Comparison of ENCODE assay signal across 20 cellular contexts in genomic region chr6:25354078-25354940, GRCh38.
DNase-seq lines count a peak whose midpoint lies in the region; ATAC-seq, FAIRE-seq and TF ChIP-seq lines count a peak whose summit lies in the region.
"Had no signal": no experiment of that assay in that cellular context is flagged by ENCODE, and none has a peak within 500 bp of the region (broad histone marks: within the 10 kb centered on the region; RNA-seq: fewer than 3 reads in every experiment).

No MANE protein-coding gene starts in this region.

- 60% methylated on average over 5 of the region's 5 CpGs for WGBS in right cardiac atrium

- H3K4me3 ChIP-seq in astrocyte (ENCODE audit: insufficient read depth, low read depth, low read length) (no peak overlapping the region), right cardiac atrium (ENCODE audit: low read length) (no peak overlapping the region)
- H3K4me3 ChIP-seq: pancreas had no signal

- peak; percentile 30 to 34 for ATAC-seq in right cardiac atrium
- no peak for ATAC-seq in GM18517 (IDR thresholded peaks at IDR 0.05; ENCODE audit: unreplicated experiment)
- ATAC-seq in CD4-positive, alpha-beta T cell (ENCODE audit: poor library complexity), result no peak
- ATAC-seq: activated naive CD8-positive, alpha-beta T cell treated with anti-CD3 and anti-CD28 coated beads, Interleukin-2, amount 50 U/mL, for 24 hours; activated T-helper 17 cell treated with anti-CD3 and anti-CD28 coated beads, Interleukin-2, amount 50 U/mL, for 72 hours; stimulated activated effector memory CD8-positive, alpha-beta T cell treated with anti-CD3 and anti-CD28 coated beads, Interleukin-12 subunit alpha, Interleukin-12 subunit beta, amount 100 ng/mL, for 72 hours had no signal

- H3K27me3 ChIP-seq in astrocyte (ENCODE audit: insufficient read depth, low read length) (no peaks in the 10 kb centered on the region), right cardiac atrium (ENCODE audit: control insufficient read depth, insufficient read depth) (no peaks in the 10 kb centered on the region)
- no peaks in the 10 kb centered on the region for H3K27me3 ChIP-seq in CD4-positive, alpha-beta T cell (ENCODE audit: control insufficient read depth, insufficient read depth, low read length)
- H3K27me3 ChIP-seq: pancreas had no signal

- no peaks in the 10 kb centered on the region for H3K36me3 ChIP-seq in astrocyte (ENCODE audit: insufficient read depth, low read length)
- H3K36me3 ChIP-seq: pancreas had no signal

- H3K9me3 Mint-ChIP-seq in astrocyte (ENCODE audit: unreplicated experiment), result no peaks in the 10 kb centered on the region
- H3K9me3 Mint-ChIP-seq in CD4-positive, alpha-beta T cell, result no peaks in the 10 kb centered on the region
- H3K9me3 Mint-ChIP-seq: activated naive CD8-positive, alpha-beta T cell treated with anti-CD3 and anti-CD28 coated beads, Interleukin-2, amount 50 U/mL, for 24 hours; activated T-helper 17 cell treated with anti-CD3 and anti-CD28 coated beads, Interleukin-2, amount 50 U/mL, for 72 hours; CD14-positive monocyte; stimulated activated effector memory CD8-positive, alpha-beta T cell treated with anti-CD3 and anti-CD28 coated beads, Interleukin-12 subunit alpha, Interleukin-12 subunit beta, amount 100 ng/mL, for 72 hours had no signal

- H3K9ac ChIP-seq in astrocyte (ENCODE audit: low read length), result no peak overlapping the region

- intact Hi-C loops in right cardiac atrium (cut with DNase I), result no loop called here
- intact Hi-C loops in CD4-positive, alpha-beta T cell (cut with DNase I, micrococcal nuclease), result no loop called here

- H3K4me2 ChIP-seq in astrocyte (ENCODE audit: low read length), result no peak overlapping the region

- no peaks in the 10 kb centered on the region for H3K36me3 Mint-ChIP-seq in astrocyte (ENCODE audit: low read depth, unreplicated experiment)
- H3K36me3 Mint-ChIP-seq in CD4-positive, alpha-beta T cell (ENCODE audit: low read depth), result no peaks in the 10 kb centered on the region
- H3K36me3 Mint-ChIP-seq: stimulated activated effector memory CD8-positive, alpha-beta T cell treated with anti-CD3 and anti-CD28 coated beads, Interleukin-12 subunit alpha, Interleukin-12 subunit beta, amount 100 ng/mL, for 72 hours had no signal

- no peaks in the 10 kb centered on the region for H4K20me1 ChIP-seq in astrocyte (ENCODE audit: insufficient read depth, low read length)

- H3K9me3 ChIP-seq in astrocyte (ENCODE audit: insufficient read depth, low read depth, low read length), result no peaks in the 10 kb centered on the region
- H3K9me3 ChIP-seq in right cardiac atrium (ENCODE audit: control insufficient read depth, low read length), result no peaks in the 10 kb centered on the region
- no peaks in the 10 kb centered on the region for H3K9me3 ChIP-seq in CD4-positive, alpha-beta T cell (ENCODE audit: control insufficient read depth, low read length)
- H3K9me3 ChIP-seq: pancreas had no signal

- H3K27ac ChIP-seq in astrocyte (ENCODE audit: low read depth, low read length) (no peak overlapping the region), right cardiac atrium (ENCODE audit: low read length) (peak overlapping the region; percentile 52), caudate nucleus (ENCODE audit: low read depth, low read length) (no peak overlapping the region)
- no peak overlapping the region for H3K27ac ChIP-seq in CD4-positive, alpha-beta T cell (ENCODE audit: low read depth, low read length)
- H3K27ac ChIP-seq: epithelial cell of prostate, pancreas had no signal

- H3K27me3 Mint-ChIP-seq in astrocyte (ENCODE audit: low read depth, unreplicated experiment), result no peaks in the 10 kb centered on the region
- H3K27me3 Mint-ChIP-seq in CD4-positive, alpha-beta T cell, result no peaks in the 10 kb centered on the region
- H3K27me3 Mint-ChIP-seq: activated naive CD8-positive, alpha-beta T cell treated with anti-CD3 and anti-CD28 coated beads, Interleukin-2, amount 50 U/mL, for 24 hours; activated T-helper 17 cell treated with anti-CD3 and anti-CD28 coated beads, Interleukin-2, amount 50 U/mL, for 72 hours had no signal

- DNase-seq in H4 (ENCODE audit: low spot score) (peak; percentile 28), astrocyte (ENCODE audit: low read depth) (peak; percentile 84), right cardiac atrium (no peak), stromal cell of bone marrow (ENCODE audit: low read depth) (peak; percentile 45), caudate nucleus (lab: John Stamatoyannopoulos, UW) (no peak)
- no peak for DNase-seq in CD4-positive, alpha-beta T cell
- DNase-seq: activated CD4-positive, CD25-positive, alpha-beta regulatory T cell; activated naive CD8-positive, alpha-beta T cell treated with anti-CD3 and anti-CD28 coated beads, Interleukin-2, amount 50 U/mL, for 24 hours; DMS53; NCI-H1694 treated with DMSO at 0.1 percent for 48 hours; NCI-H446; pancreas; SHP77 treated with DMSO at 0.1 percent for 48 hours; trophoblast cell had no signal

- H3K79me2 ChIP-seq in astrocyte (ENCODE audit: insufficient read depth, low read length), result no peaks in the 10 kb centered on the region

- peaks cover 15% of the 10 kb centered on the region for H3K4me1 Mint-ChIP-seq in astrocyte (ENCODE audit: low read depth, unreplicated experiment)
- H3K4me1 Mint-ChIP-seq in CD4-positive, alpha-beta T cell (ENCODE audit: low read depth), result peaks cover 15% of the 10 kb centered on the region
- H3K4me1 Mint-ChIP-seq: stimulated activated effector memory CD8-positive, alpha-beta T cell treated with anti-CD3 and anti-CD28 coated beads, Interleukin-12 subunit alpha, Interleukin-12 subunit beta, amount 100 ng/mL, for 72 hours had no signal

- H3K4me3 Mint-ChIP-seq in astrocyte (ENCODE audit: unreplicated experiment), result no peak overlapping the region
- H3K4me3 Mint-ChIP-seq in CD4-positive, alpha-beta T cell, result no peak overlapping the region
- H3K4me3 Mint-ChIP-seq: activated naive CD8-positive, alpha-beta T cell treated with anti-CD3 and anti-CD28 coated beads, Interleukin-2, amount 50 U/mL, for 24 hours; activated T-helper 17 cell treated with anti-CD3 and anti-CD28 coated beads, Interleukin-2, amount 50 U/mL, for 72 hours; CD14-positive monocyte; stimulated activated effector memory CD8-positive, alpha-beta T cell treated with anti-CD3 and anti-CD28 coated beads, Interleukin-12 subunit alpha, Interleukin-12 subunit beta, amount 100 ng/mL, for 72 hours had no signal

- FAIRE-seq in astrocyte (lab: Jason Lieb, UNC), result peak; percentile 34
- FAIRE-seq: colon, pancreas had no signal

- no peak for TF ChIP-seq CTCF in astrocyte (IDR thresholded peaks at IDR 0.05; ENCODE audit: insufficient read depth, low read depth, low read length)
- TF ChIP-seq CTCF in CD4-positive, alpha-beta T cell (IDR thresholded peaks at IDR 0.05), result no peak

- CTCF ChIA-PET in CD4-positive, alpha-beta T cell (lab: Charles Lee), result interaction anchor here (1.0 kb wide), 1 partner anchor 21 kb away, joined by 4 read pairs; no protein-coding TSS in a partner anchor

- H2AFZ ChIP-seq in astrocyte (ENCODE audit: low read depth, low read length), result no peak overlapping the region

- peak overlapping the region; percentile 42 for H3K27ac Mint-ChIP-seq in astrocyte (ENCODE audit: unreplicated experiment)
- H3K27ac Mint-ChIP-seq in CD4-positive, alpha-beta T cell, result no peak overlapping the region
- H3K27ac Mint-ChIP-seq: activated naive CD8-positive, alpha-beta T cell treated with anti-CD3 and anti-CD28 coated beads, Interleukin-2, amount 50 U/mL, for 24 hours; activated T-helper 17 cell treated with anti-CD3 and anti-CD28 coated beads, Interleukin-2, amount 50 U/mL, for 72 hours; CD14-positive monocyte; stimulated activated effector memory CD8-positive, alpha-beta T cell treated with anti-CD3 and anti-CD28 coated beads, Interleukin-12 subunit alpha, Interleukin-12 subunit beta, amount 100 ng/mL, for 72 hours had no signal

- POLR2A ChIA-PET in CD4-positive, alpha-beta T cell (lab: Charles Lee), result interaction anchor here (0.6 kb wide), 1 partner anchor 17 kb away, joined by 3 read pairs; no protein-coding TSS in a partner anchor

- H3K4me1 ChIP-seq in astrocyte (ENCODE audit: insufficient read depth, low read length) (peaks cover 6% of the 10 kb centered on the region), right cardiac atrium (ENCODE audit: control insufficient read depth, insufficient read depth, low read length) (peaks cover 3% of the 10 kb centered on the region)
- H3K4me1 ChIP-seq: pancreas had no signal

Comparison
In these comparisons a context has a peak if more than half of its experiments do, and no peak if none do; other contexts are left out.
1. DNase-seq: peak in H4 (single experiment), astrocyte (single experiment) and stromal cell of bone marrow (single experiment); none in right cardiac atrium (0 of 3), CD4-positive, alpha-beta T cell (0 of 10) and caudate nucleus (0 of 61).
2. ATAC-seq: peak in right cardiac atrium (2 of 2); none in GM18517 (single experiment) and CD4-positive, alpha-beta T cell (single experiment).